Comparison of ENCODE assay signal across 1 cellular context in genomic region chr2:233063976-233064411, GRCh38.
TF ChIP-seq lines count a peak whose summit lies in the region.

No MANE protein-coding gene starts in this region.

TF ChIP-seq in HepG2, 621 proteins besides CTCF, POLR2A, EP300 and RAD21 (continued from another document and continues in another):
- TF ChIP-seq GZF1 (CRISPR knock-in tag; IDR thresholded peaks at IDR 0.05) (no peak), ZNF720 (CRISPR knock-in tag; IDR thresholded peaks at IDR 0.05) (no peak), MIXL1 (CRISPR knock-in tag; IDR thresholded peaks at IDR 0.05) (no peak), RFX3 (CRISPR knock-in tag; IDR thresholded peaks at IDR 0.05) (no peak), TBL1XR1 (IDR thresholded peaks at IDR 0.05; ENCODE audit: borderline replicate concordance, low read length, partially characterized antibody) (no peak), CBFB (CRISPR knock-in tag; IDR thresholded peaks at IDR 0.05) (no peak), ZNF33B (CRISPR knock-in tag; IDR thresholded peaks at IDR 0.05) (no peak), HOXA9 (CRISPR knock-in tag; IDR thresholded peaks at IDR 0.05; ENCODE audit: borderline replicate concordance) (no peak), SOX5 (CRISPR knock-in tag; IDR thresholded peaks at IDR 0.05; ENCODE audit: borderline replicate concordance) (no peak), HMGXB4 (CRISPR knock-in tag; IDR thresholded peaks at IDR 0.05; ENCODE audit: borderline replicate concordance in 1 of 2, low read depth in 1 of 2) (no peak), ZNF609 (CRISPR knock-in tag; IDR thresholded peaks at IDR 0.05; ENCODE audit: borderline replicate concordance) (0 out of 2 replicates have a peak, but pooled peaks have one; percentile 23), FOXO4 (CRISPR knock-in tag; conservative IDR thresholded peaks at IDR 0.05) (no peak), SKIL (CRISPR knock-in tag; IDR thresholded peaks at IDR 0.05; ENCODE audit: borderline replicate concordance) (no peak), ZNF251 (CRISPR knock-in tag; IDR thresholded peaks at IDR 0.05) (no peak), HNRNPL (IDR thresholded peaks at IDR 0.05; ENCODE audit: low read depth, low read length) (0 out of 2 replicates have a peak, but pooled peaks have one; percentile 9), ATAD3A (CRISPR knock-in tag; IDR thresholded peaks at IDR 0.05) (no peak), CEBPG (CRISPR knock-in tag; IDR thresholded peaks at IDR 0.05) (peak; percentile 81), MAZ (IDR thresholded peaks at IDR 0.05; ENCODE audit: borderline replicate concordance, low read depth, low read length) (no peak), MAZ (CRISPR knock-in tag; IDR thresholded peaks at IDR 0.05; ENCODE audit: low read depth) (peak; percentile 1; the same call in 1 of the 2 replicates), ZNF431 (CRISPR knock-in tag; IDR thresholded peaks at IDR 0.05; ENCODE audit: borderline replicate concordance, low read depth) (no peak), JDP2 (CRISPR knock-in tag; IDR thresholded peaks at IDR 0.05; ENCODE audit: borderline replicate concordance) (no peak), FOXA3 (CRISPR knock-in tag; IDR thresholded peaks at IDR 0.05) (no peak), GRHL1 (CRISPR knock-in tag; conservative IDR thresholded peaks at IDR 0.05) (no peak), MNT (IDR thresholded peaks at IDR 0.05) (no peak), ZFP91 (CRISPR knock-in tag; IDR thresholded peaks at IDR 0.05; ENCODE audit: borderline replicate concordance) (no peak; the same call in 1 of the 2 replicates), KAT2B (IDR thresholded peaks at IDR 0.05; ENCODE audit: borderline replicate concordance, low read depth, low read length) (no peak), HIVEP1 (CRISPR knock-in tag; IDR thresholded peaks at IDR 0.05) (no peak), ZNF644 (CRISPR knock-in tag; IDR thresholded peaks at IDR 0.05; ENCODE audit: low read depth) (no peak), MYC (CRISPR knock-in tag; IDR thresholded peaks at IDR 0.05; ENCODE audit: borderline replicate concordance) (no peak), MTA1 (CRISPR knock-in tag; IDR thresholded peaks at IDR 0.05; ENCODE audit: borderline replicate concordance) (0 out of 2 replicates have a peak, but pooled peaks have one; percentile 16), TFDP1 (CRISPR knock-in tag; IDR thresholded peaks at IDR 0.05; ENCODE audit: borderline replicate concordance) (no peak), ZNF75D (CRISPR knock-in tag; IDR thresholded peaks at IDR 0.05; ENCODE audit: borderline replicate concordance) (no peak), ZBTB44 (CRISPR knock-in tag; IDR thresholded peaks at IDR 0.05) (no peak), BCL6 (CRISPR knock-in tag; IDR thresholded peaks at IDR 0.05) (peak; percentile 15; the same call in 1 of the 2 replicates), KDM3A (CRISPR knock-in tag; IDR thresholded peaks at IDR 0.05; ENCODE audit: low read depth) (0 out of 2 replicates have a peak, but pooled peaks have one; percentile 11), ZNF670 (CRISPR knock-in tag; IDR thresholded peaks at IDR 0.05; ENCODE audit: borderline replicate concordance) (no peak), FOXA1 (IDR thresholded peaks at IDR 0.05) (no peak), FOXA1 (CRISPR knock-in tag; IDR thresholded peaks at IDR 0.05) (no peak), NR1H2 (CRISPR knock-in tag; IDR thresholded peaks at IDR 0.05; ENCODE audit: borderline replicate concordance, low read depth) (no peak), IRF2 (CRISPR knock-in tag; IDR thresholded peaks at IDR 0.05) (no peak), NFIB (CRISPR knock-in tag; IDR thresholded peaks at IDR 0.05; ENCODE audit: borderline replicate concordance) (no peak), HNF4G (IDR thresholded peaks at IDR 0.05; ENCODE audit: borderline replicate concordance, low read depth, low read length) (peak; percentile 47), HNF4G (CRISPR knock-in tag; IDR thresholded peaks at IDR 0.05; ENCODE audit: borderline replicate concordance, low read depth) (no peak), POLR2G (IDR thresholded peaks at IDR 0.05; ENCODE audit: low read depth, low read length) (no peak), ZC3H13 (CRISPR knock-in tag; IDR thresholded peaks at IDR 0.05) (peak; percentile 12; the same call in 1 of the 2 replicates), ZNF740 (CRISPR knock-in tag; IDR thresholded peaks at IDR 0.05) (no peak), ZNF558 (CRISPR knock-in tag; IDR thresholded peaks at IDR 0.05; ENCODE audit: borderline replicate concordance) (no peak)
